Comparison of ENCODE assay signal across 1 cellular context in the genomic region with DNA sequence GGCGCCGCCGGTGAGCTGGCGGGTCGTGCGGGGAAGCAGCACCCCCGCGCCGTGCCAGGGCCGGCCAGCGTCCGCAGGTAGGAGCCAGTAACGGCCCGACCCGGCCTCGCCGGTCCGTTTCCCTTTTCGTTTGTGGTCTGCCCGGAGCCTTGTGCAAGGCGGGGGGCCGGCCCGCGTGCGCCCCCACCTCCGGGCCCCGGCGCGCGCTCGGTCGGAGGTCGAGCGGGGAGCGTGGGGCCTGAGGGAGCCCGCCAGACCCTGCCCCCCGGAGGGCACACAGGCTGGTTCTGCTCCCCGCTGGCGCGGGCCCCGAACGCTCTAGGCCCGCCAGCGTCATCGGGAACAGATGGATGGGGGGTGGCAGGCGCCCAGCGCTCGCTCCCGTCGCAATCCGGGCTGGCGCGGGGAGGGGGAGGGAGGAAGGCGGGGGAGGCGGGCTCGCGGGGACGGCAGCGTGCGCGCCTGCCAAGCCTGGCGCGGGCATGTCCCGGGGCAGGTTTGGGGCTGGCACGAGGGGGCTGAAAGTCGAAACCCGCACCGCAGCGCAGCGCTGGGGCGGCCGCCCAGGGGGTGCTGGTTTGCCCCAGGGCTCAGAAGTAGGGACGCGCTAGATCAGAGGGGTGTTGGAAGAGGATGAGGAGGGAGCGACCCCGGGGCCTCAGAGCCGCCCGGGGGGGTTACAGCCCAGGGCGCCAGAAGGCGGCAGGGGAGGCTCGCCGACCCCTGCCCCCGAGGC.
TF ChIP-seq lines count a peak whose summit lies in the region.

No MANE protein-coding gene starts in this region.

TF ChIP-seq in HEK293, 187 proteins besides CTCF, POLR2A, EP300 and RAD21 (continued from another document):
- no peak for TF ChIP-seq ZNF791 (tag by site-specific recombination; IDR thresholded peaks at IDR 0.05)
